26 cellular contexts compared by ENCODE assay signal in genomic region chr5:59266410-59266809, GRCh38.
"Had no signal": no experiment of that assay in that cellular context is flagged by ENCODE, and none has a peak within 500 bp of the region (broad histone marks: within the 10 kb centered on the region; RNA-seq: fewer than 3 reads in every experiment).

No MANE protein-coding gene starts in this region.

- H3K27ac ChIP-seq: brain microvascular endothelial cell, left ventricle myocardium inferior, neutrophil, skin epidermis, testis, upper lobe of left lung had no signal

- H3K4me1 Mint-ChIP-seq: activated naive CD4-positive, alpha-beta T cell treated with anti-CD3 and anti-CD28 coated beads, Interleukin-2, amount 10 ng/mL, durations not matched to agents 7 days and 5 days; activated naive CD8-positive, alpha-beta T cell treated with anti-CD3 and anti-CD28 coated beads, Interleukin-2, amount 50 U/mL, for 24 hours; central memory CD8-positive, alpha-beta T cell; stimulated activated effector memory CD8-positive, alpha-beta T cell treated with anti-CD3 and anti-CD28 coated beads, Interleukin-12 subunit alpha, Interleukin-12 subunit beta, amount 100 ng/mL, for 72 hours had no signal

- H3K4me1 ChIP-seq: testis, upper lobe of left lung had no signal

- H3K36me3 ChIP-seq: brain microvascular endothelial cell, heart left ventricle, left ventricle myocardium inferior, neutrophil, stomach, upper lobe of left lung had no signal

- FAIRE-seq: endometrium, frontal cortex had no signal

- H3K9me3 ChIP-seq: heart left ventricle, left ventricle myocardium inferior, neutrophil, stomach, testis, upper lobe of left lung had no signal

- H3K27ac Mint-ChIP-seq: activated naive CD4-positive, alpha-beta T cell treated with anti-CD3 and anti-CD28 coated beads, Interleukin-2, amount 10 ng/mL, durations not matched to agents 7 days and 5 days; activated naive CD8-positive, alpha-beta T cell treated with anti-CD3 and anti-CD28 coated beads, Interleukin-2, amount 50 U/mL, for 24 hours; memory B cell; natural killer cell; stimulated activated effector memory CD8-positive, alpha-beta T cell treated with anti-CD3 and anti-CD28 coated beads, Interleukin-12 subunit alpha, Interleukin-12 subunit beta, amount 100 ng/mL, for 72 hours had no signal

- H3K27me3 ChIP-seq: brain microvascular endothelial cell, heart left ventricle, neutrophil, stomach, testis, upper lobe of left lung had no signal

- H3K9me3 Mint-ChIP-seq: activated naive CD4-positive, alpha-beta T cell treated with anti-CD3 and anti-CD28 coated beads, Interleukin-2, amount 10 ng/mL, durations not matched to agents 7 days and 5 days; activated naive CD8-positive, alpha-beta T cell treated with anti-CD3 and anti-CD28 coated beads, Interleukin-2, amount 50 U/mL, for 24 hours; central memory CD8-positive, alpha-beta T cell; memory B cell; natural killer cell; stimulated activated effector memory CD8-positive, alpha-beta T cell treated with anti-CD3 and anti-CD28 coated beads, Interleukin-12 subunit alpha, Interleukin-12 subunit beta, amount 100 ng/mL, for 72 hours had no signal

- ATAC-seq: activated naive CD8-positive, alpha-beta T cell treated with anti-CD3 and anti-CD28 coated beads, Interleukin-2, amount 50 U/mL, for 24 hours; heart left ventricle; natural killer cell; stimulated activated effector memory CD8-positive, alpha-beta T cell treated with anti-CD3 and anti-CD28 coated beads, Interleukin-12 subunit alpha, Interleukin-12 subunit beta, amount 100 ng/mL, for 72 hours had no signal

- H3K4me3 ChIP-seq: heart left ventricle, left ventricle myocardium inferior, skin epidermis, stomach, testis, upper lobe of left lung had no signal

- H3K27me3 Mint-ChIP-seq: activated naive CD4-positive, alpha-beta T cell treated with anti-CD3 and anti-CD28 coated beads, Interleukin-2, amount 10 ng/mL, durations not matched to agents 7 days and 5 days; activated naive CD8-positive, alpha-beta T cell treated with anti-CD3 and anti-CD28 coated beads, Interleukin-2, amount 50 U/mL, for 24 hours; memory B cell had no signal

- H3K36me3 Mint-ChIP-seq: activated naive CD4-positive, alpha-beta T cell treated with anti-CD3 and anti-CD28 coated beads, Interleukin-2, amount 10 ng/mL, durations not matched to agents 7 days and 5 days; memory B cell; natural killer cell; stimulated activated effector memory CD8-positive, alpha-beta T cell treated with anti-CD3 and anti-CD28 coated beads, Interleukin-12 subunit alpha, Interleukin-12 subunit beta, amount 100 ng/mL, for 72 hours had no signal

- DNase-seq: activated CD4-positive, CD25-positive, alpha-beta regulatory T cell treated with anti-CD3 and anti-CD28 coated beads, Interleukin-2, amount 50 U/mL, for 72 hours; activated CD8-positive, alpha-beta memory T cell treated with anti-CD3 and anti-CD28 coated beads for 24 hours; activated CD8-positive, alpha-beta memory T cell treated with anti-CD3 and anti-CD28 coated beads, Interleukin-2, amount 50 U/mL, for 48 hours; activated effector memory CD4-positive, alpha-beta T cell treated with Interleukin-2 at 50 U/mL for 16 hours; activated naive CD4-positive, alpha-beta T cell treated with anti-CD3 and anti-CD28 coated beads, Interleukin-2, amount 10 ng/mL, durations not matched to agents 7 days and 5 days; activated naive CD8-positive, alpha-beta T cell treated with anti-CD3 and anti-CD28 coated beads, Interleukin-2, amount 50 U/mL, for 24 hours; activated T-cell treated with anti-CD3 and anti-CD28 coated beads, Interleukin-2, amount 50 U/mL, for 48 hours; anterior cingulate cortex; brain microvascular endothelial cell; cortex of kidney; erythroblast; heart left ventricle; left ventricle myocardium inferior; natural killer cell; right cardiac atrium; stimulated activated CD4-positive, alpha-beta T cell treated with anti-CD3 and anti-CD28 coated beads, Interleukin-4, amount 100 ng/mL, for 24 hours; stomach; testis; upper lobe of left lung had no signal

- H3K4me3 Mint-ChIP-seq: activated naive CD4-positive, alpha-beta T cell treated with anti-CD3 and anti-CD28 coated beads, Interleukin-2, amount 10 ng/mL, durations not matched to agents 7 days and 5 days; activated naive CD8-positive, alpha-beta T cell treated with anti-CD3 and anti-CD28 coated beads, Interleukin-2, amount 50 U/mL, for 24 hours; central memory CD8-positive, alpha-beta T cell; memory B cell; natural killer cell; stimulated activated effector memory CD8-positive, alpha-beta T cell treated with anti-CD3 and anti-CD28 coated beads, Interleukin-12 subunit alpha, Interleukin-12 subunit beta, amount 100 ng/mL, for 72 hours had no signal
